Comparison of ENCODE assay signal across 8 cellular contexts in genomic region chr2:197239434-197239833, GRCh38.
DNase-seq lines count a peak whose midpoint lies in the region; ATAC-seq and TF ChIP-seq lines count a peak whose summit lies in the region.

No MANE protein-coding gene starts in this region.

- no peak overlapping the region for H3K9ac ChIP-seq in mucosa of rectum (ENCODE audit: low read depth in 1 of 2, low read length in 2 of 2)

- ATAC-seq in GM18520 (IDR thresholded peaks at IDR 0.05; ENCODE audit: unreplicated experiment) (peak; percentile 54), HG02610 (IDR thresholded peaks at IDR 0.05; ENCODE audit: unreplicated experiment) (peak; percentile 70), omental fat pad (ENCODE audit: low FRiP score) (no peak)

- no peaks in the 10 kb centered on the region for H3K36me3 ChIP-seq in mucosa of rectum (ENCODE audit: control insufficient read depth in 2 of 2, insufficient read depth in 2 of 2, low read length in 2 of 2)

- peak overlapping the region; percentile 65 to 69 for H3K27ac ChIP-seq in mucosa of rectum (ENCODE audit: low read depth in 2 of 2, low read length in 2 of 2)

- DNase-seq in NOMO-1 (lab: John Stamatoyannopoulos, UW; ENCODE audit: unreplicated experiment in 2 of 2), result peak; percentile 33 to 83
- DNase-seq in activated effector memory CD4-positive, alpha-beta T cell treated with Interleukin-2 at 50 U/mL for 16 hours, result no peak
- no peak for DNase-seq in iPS-NIHi7 (ENCODE audit: extremely low spot score)
- DNase-seq in HuH-7 (ENCODE audit: low spot score), result no peak
- DNase-seq in omental fat pad (ENCODE audit: low spot score), result no peak

- peaks cover 0 to 2% of the 10 kb centered on the region in 2 donors for H3K4me1 ChIP-seq in mucosa of rectum (ENCODE audit: control insufficient read depth in 2 of 2, insufficient read depth in 2 of 2, low read length in 2 of 2)

- peak overlapping the region in 1 of 2 donors; percentile 45 for H3K4me3 ChIP-seq in mucosa of rectum (ENCODE audit: low read length in 2 of 2)

- no peak for TF ChIP-seq CTCF in omental fat pad (IDR thresholded peaks at IDR 0.05)

- no peaks in the 10 kb centered on the region for H3K27me3 ChIP-seq in mucosa of rectum (ENCODE audit: control insufficient read depth in 2 of 2, insufficient read depth in 2 of 2, low read length in 2 of 2)

- H3K9me3 ChIP-seq in mucosa of rectum (ENCODE audit: control insufficient read depth in 2 of 2, low read length in 2 of 2), result no peaks in the 10 kb centered on the region

Comparison
In these comparisons a context has a peak if more than half of its experiments do, and no peak if none do; other contexts are left out.
1. DNase-seq: peak in NOMO-1 (2 of 2); none in activated effector memory CD4-positive, alpha-beta T cell treated with Interleukin-2 at 50 U/mL for 16 hours (single experiment), iPS-NIHi7 (single experiment), HuH-7 (single experiment) and omental fat pad (single experiment).